In the genomic region with DNA sequence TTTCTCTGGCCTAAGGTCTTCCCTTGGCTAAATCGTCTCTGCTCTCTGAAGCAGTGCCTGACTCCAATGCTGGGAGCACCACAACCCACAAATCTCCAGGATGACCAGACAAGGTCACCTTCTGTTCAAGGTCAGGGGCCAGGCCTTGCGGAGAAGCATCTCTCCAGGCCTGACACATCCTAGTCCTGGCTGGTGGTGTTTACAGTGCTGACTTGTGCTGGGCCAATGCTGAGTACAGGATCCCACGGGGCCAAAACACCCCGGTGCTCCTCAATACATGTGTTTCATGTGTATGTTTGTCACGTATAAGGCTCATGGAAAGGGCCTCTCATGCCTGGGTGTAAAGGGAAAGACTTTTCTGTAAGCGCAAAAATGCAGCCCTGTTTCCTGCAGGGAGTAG, we compare ENCODE assay signal across 16 cellular contexts. TPM values are rescaled to one million over a fixed set of nuclear protein-coding genes. Genes with fewer than 3 reads are reported as not detected.
A peak's percentile ranks its signal among the peaks of the same experiment; 100 is the strongest.
DNase-seq lines count a peak whose midpoint lies in the region; ATAC-seq, FAIRE-seq and TF ChIP-seq lines count a peak whose summit lies in the region.
"Had no signal": no experiment of that assay in that cellular context is flagged by ENCODE, and none has a peak within 500 bp of the region (broad histone marks: within the 10 kb centered on the region; RNA-seq: fewer than 3 reads in every experiment).

No MANE protein-coding gene starts in this region.

- H3K56ac ChIP-seq in IMR-90 (ENCODE audit: extremely low read depth, insufficient read depth, low read length) = no peak overlapping the region

- POLR2A ChIA-PET in IMR-90 (lab: Charles Lee; ENCODE audit: unreplicated experiment) = no interaction called here

- no peaks in the 10 kb centered on the region for H3K27me3 Mint-ChIP-seq in endodermal cell (ENCODE audit: insufficient read depth)

- H3K27ac Mint-ChIP-seq in endodermal cell = peak overlapping the region; percentile 6
- H3K27ac Mint-ChIP-seq: CD4-positive, alpha-beta memory T cell had no signal

- H2AK5ac ChIP-seq in IMR-90 (ENCODE audit: low read depth, low read length) = no peak overlapping the region
- no peak overlapping the region for H2AK5ac ChIP-seq in mesenchymal stem cell (ENCODE audit: low read length, severe bottlenecking)

- BruUV-seq in IMR-90 (replicated peaks; lab: Mats Ljungman, UMichigan) = no TSS peak

- CTCF ChIA-PET in IMR-90 (lab: Yijun Ruan, JAX) = interaction anchor here (0.6 kb wide), 1 partner anchor 10 kb away, joined by 4 read pairs; no protein-coding TSS in a partner anchor

- peak; percentile 6 for DNase-seq in IMR-90
- no peak for DNase-seq in endodermal cell
- peak; percentile 30 for DNase-seq in mesenchymal stem cell
- DNase-seq in osteoblast (ENCODE audit: insufficient read length, low spot score, missing footprints) = no peak
- no peak for DNase-seq in urothelium cell line (ENCODE audit: low spot score)
- DNase-seq: BE2C; CD4-positive, alpha-beta memory T cell; DMS79; GM23248; H9 had no signal

- H2AFZ ChIP-seq in IMR-90 (replicated peaks; ENCODE audit: low read length, poor library complexity) = peak overlapping the region; percentile 63
- no peak overlapping the region for H2AFZ ChIP-seq in mesenchymal stem cell (ENCODE audit: low read depth, low read length)
- peak overlapping the region; percentile 41 for H2AFZ ChIP-seq in osteoblast (ENCODE audit: low read length)
- H2AFZ ChIP-seq: GM23248 had no signal

- H3K4me1 Mint-ChIP-seq in endodermal cell = no peaks in the 10 kb centered on the region
- H3K4me1 Mint-ChIP-seq: CD4-positive, alpha-beta memory T cell; H9 had no signal

- H3K4me2 ChIP-seq in IMR-90 (ENCODE audit: low read depth, low read length) (no peak overlapping the region), mesenchymal stem cell (ENCODE audit: low read length, poor library complexity, severe bottlenecking) (no peak overlapping the region), osteoblast (ENCODE audit: insufficient read depth, low read length) (no peak overlapping the region)

- H2BK5ac ChIP-seq in IMR-90 (ENCODE audit: low read depth, low read length, poor library complexity, severe bottlenecking) (no peak overlapping the region), mesenchymal stem cell (ENCODE audit: low read depth, low read length, poor library complexity, severe bottlenecking) (no peak overlapping the region)

- H3K4me1 ChIP-seq in IMR-90 (ENCODE audit: control insufficient read depth, insufficient read depth, low read length) = no peaks in the 10 kb centered on the region
- no peaks in the 10 kb centered on the region for H3K4me1 ChIP-seq in endodermal cell (ENCODE audit: control insufficient read depth, insufficient read depth, low read length)
- H3K4me1 ChIP-seq in mesenchymal stem cell (ENCODE audit: control insufficient read depth, insufficient read depth, low read depth, low read length) = no peaks in the 10 kb centered on the region
- H3K4me1 ChIP-seq in osteoblast (ENCODE audit: insufficient read depth, low read length) = no peaks in the 10 kb centered on the region
- H3K4me1 ChIP-seq: BE2C had no signal

- H3K4ac ChIP-seq in IMR-90 (ENCODE audit: low read depth, low read length) (no peak overlapping the region), mesenchymal stem cell (ENCODE audit: low read depth in 1 of 2, low read length in 2 of 2) (no peak overlapping the region)

- H2BK15ac ChIP-seq in IMR-90 (ENCODE audit: low read depth, low read length) = no peak overlapping the region
- H2BK15ac ChIP-seq in mesenchymal stem cell (ENCODE audit: low read depth, poor library complexity, severe bottlenecking) = no peak overlapping the region

- H3K4me3 ChIP-seq in IMR-90 (ENCODE audit: insufficient read depth, low read depth, low read length) = no peak overlapping the region
- no peak overlapping the region for H3K4me3 ChIP-seq in endodermal cell (ENCODE audit: low read length)
- H3K4me3 ChIP-seq in mesenchymal stem cell (ENCODE audit: insufficient read depth in 1 of 2, low read depth in 1 of 2, low read length in 2 of 2) = no peak overlapping the region
- H3K4me3 ChIP-seq in osteoblast (ENCODE audit: insufficient read depth, low read length) = no peak overlapping the region
- H3K4me3 ChIP-seq: GM12878, GM23248 had no signal

- H3K27ac ChIP-seq in IMR-90 (ENCODE audit: insufficient read depth, low read length) (no peak overlapping the region), endodermal cell (ENCODE audit: low read depth, low read length) (no peak overlapping the region), mesenchymal stem cell (ENCODE audit: low read length, poor library complexity, severe bottlenecking) (no peak overlapping the region), osteoblast (ENCODE audit: low read depth, low read length) (no peak overlapping the region)
- H3K27ac ChIP-seq: C4-2B, GM23248 had no signal

- H3K36me3 ChIP-seq in IMR-90 (ENCODE audit: control insufficient read depth, insufficient read depth, low read length) = no peaks in the 10 kb centered on the region
- H3K36me3 ChIP-seq in endodermal cell (ENCODE audit: control insufficient read depth, insufficient read depth, low read length) = no peaks in the 10 kb centered on the region
- no peaks in the 10 kb centered on the region for H3K36me3 ChIP-seq in mesenchymal stem cell (ENCODE audit: control insufficient read depth in 1 of 2, insufficient read depth in 2 of 2, low read depth in 1 of 2, low read length in 2 of 2)
- H3K36me3 ChIP-seq in osteoblast (ENCODE audit: insufficient read depth, low read length) = no peaks in the 10 kb centered on the region
- H3K36me3 ChIP-seq: BE2C had no signal

- H2BK120ac ChIP-seq in IMR-90 (ENCODE audit: low read depth, low read length) = no peak overlapping the region
- no peak overlapping the region for H2BK120ac ChIP-seq in mesenchymal stem cell (ENCODE audit: low read depth, low read length)

- H3K4me3 Mint-ChIP-seq in endodermal cell = no peak overlapping the region
- H3K4me3 Mint-ChIP-seq: CD4-positive, alpha-beta memory T cell; H9 had no signal

- no peak overlapping the region for H2BK20ac ChIP-seq in IMR-90 (ENCODE audit: low read depth, low read length)

- WGBS in IMR-90 (ENCODE audit: extremely low coverage in 2 of 2, insufficient read length in 1 of 2), 2 experiments = 0% methylated on average over 1 of the region's 6 CpGs; no CpG with 5 or more reads in 1 of the 2 experiments
- WGBS in endodermal cell (ENCODE audit: insufficient coverage in 1 of 2, insufficient read length in 1 of 2), 2 experiments = 89 to 93% methylated on average over 5 to 6 of the region's 6 CpGs
- 65% methylated on average over 6 of the region's 6 CpGs for WGBS in mesenchymal stem cell

- no peaks in the 10 kb centered on the region for H3K9me3 Mint-ChIP-seq in endodermal cell
- H3K9me3 Mint-ChIP-seq: CD4-positive, alpha-beta memory T cell; H9 had no signal

- H4K91ac ChIP-seq in IMR-90 (ENCODE audit: insufficient read depth, low read depth, low read length) (no peak overlapping the region), mesenchymal stem cell (ENCODE audit: low read length) (no peak overlapping the region)

- dilution Hi-C loops in IMR-90 (cut with HindIII; ENCODE audit: low sequenced_read_pairs, unreplicated experiment) = no loop called here

- H3K79me1 ChIP-seq in IMR-90 (ENCODE audit: low read depth in 1 of 2, low read length in 2 of 2) = no peaks in the 10 kb centered on the region
- no peaks in the 10 kb centered on the region for H3K79me1 ChIP-seq in mesenchymal stem cell (replicated peaks; ENCODE audit: low read length, poor library complexity, severe bottlenecking)

- H4K20me1 ChIP-seq in IMR-90 (ENCODE audit: insufficient read depth, low read length) = no peaks in the 10 kb centered on the region
- no peaks in the 10 kb centered on the region for H4K20me1 ChIP-seq in osteoblast (ENCODE audit: insufficient read depth, low read length)

- H4K8ac ChIP-seq in IMR-90 (ENCODE audit: low read depth in 2 of 2, low read length in 2 of 2) (no peak overlapping the region), mesenchymal stem cell (ENCODE audit: low read length) (no peak overlapping the region)

- no peak overlapping the region for H4K5ac ChIP-seq in IMR-90 (ENCODE audit: low read depth, low read length)

- H3K9ac ChIP-seq in IMR-90 (ENCODE audit: low read depth, low read length) = no peak overlapping the region
- no peak overlapping the region for H3K9ac ChIP-seq in endodermal cell (ENCODE audit: extremely low read depth, low read length, poor library complexity, severe bottlenecking)
- no peak overlapping the region for H3K9ac ChIP-seq in mesenchymal stem cell (ENCODE audit: low read length)
- H3K9ac ChIP-seq: GM23248 had no signal

- in situ Hi-C loops in IMR-90 (cut with MboI; ENCODE audit: low sequenced_read_pairs) = no loop called here

- no peak overlapping the region for H3K18ac ChIP-seq in IMR-90 (ENCODE audit: low read depth, low read length)
- no peak overlapping the region for H3K18ac ChIP-seq in mesenchymal stem cell (ENCODE audit: low read depth in 1 of 2, low read length in 2 of 2)

- H3K14ac ChIP-seq in IMR-90 (replicated peaks; ENCODE audit: low read depth, low read length) = no peak overlapping the region
- H3K14ac ChIP-seq in mesenchymal stem cell (ENCODE audit: low read length in 2 of 2) = no peak overlapping the region

- H3K79me2 ChIP-seq in osteoblast (ENCODE audit: insufficient read depth, low read length) = no peaks in the 10 kb centered on the region

- H3K27me3 ChIP-seq in IMR-90 (ENCODE audit: control insufficient read depth, insufficient read depth, low read length) = peaks cover 5% of the 10 kb centered on the region
- no peaks in the 10 kb centered on the region for H3K27me3 ChIP-seq in endodermal cell (ENCODE audit: control insufficient read depth, insufficient read depth, low read length, poor library complexity, severe bottlenecking)
- peaks cover 3 to 15% of the 10 kb centered on the region in 2 experiments for H3K27me3 ChIP-seq in mesenchymal stem cell (ENCODE audit: control insufficient read depth in 1 of 2, insufficient read depth in 1 of 2, low read length in 2 of 2)
- H3K27me3 ChIP-seq in osteoblast (ENCODE audit: insufficient read depth, low read length) = no peaks in the 10 kb centered on the region
- H3K27me3 ChIP-seq: BE2C had no signal

- FAIRE-seq in urothelium cell line (lab: Jason Lieb, UNC) = no peak
- FAIRE-seq: A204.1, GM12878, GM18507 had no signal

- H2AK9ac ChIP-seq in IMR-90 (replicated peaks; ENCODE audit: low read depth, low read length, poor library complexity) = peak overlapping the region; percentile 5

- peaks cover 2% of the 10 kb centered on the region; the same call in 1 of the 2 replicates for H3K9me1 ChIP-seq in IMR-90 (ENCODE audit: insufficient read depth, low read length)

- TF ChIP-seq RAD21 in IMR-90 (IDR thresholded peaks at IDR 0.05; ENCODE audit: low read length) = no peak

- intact Hi-C loops in IMR-90 (cut with micrococcal nuclease) = no loop called here

- no peak overlapping the region for H3K23ac ChIP-seq in IMR-90 (ENCODE audit: low read depth, low read length)
- no peak overlapping the region for H3K23ac ChIP-seq in mesenchymal stem cell (ENCODE audit: low read length in 2 of 2)

- ATAC-seq in IMR-90 (ENCODE audit: low read depth) = peak; percentile 61
- no peak for ATAC-seq in HG03039 (IDR thresholded peaks at IDR 0.05; ENCODE audit: unreplicated experiment)
- no peak for ATAC-seq in GM18873 (IDR thresholded peaks at IDR 0.05; ENCODE audit: low FRiP score, unreplicated experiment)
- ATAC-seq: GM12878 had no signal

- H2BK12ac ChIP-seq in mesenchymal stem cell (ENCODE audit: low read length in 2 of 2) = no peak overlapping the region

- TF ChIP-seq POLR2A in IMR-90 (IDR thresholded peaks at IDR 0.05; ENCODE audit: low read depth, low read length) = no peak

- no peaks in the 10 kb centered on the region for H3K36me3 Mint-ChIP-seq in endodermal cell (ENCODE audit: low read depth)
- H3K36me3 Mint-ChIP-seq: CD4-positive, alpha-beta memory T cell had no signal

- TF ChIP-seq CTCF in IMR-90 (conservative IDR thresholded peaks at IDR 0.05; ENCODE audit: low read depth, low read length) = no peak
- TF ChIP-seq CTCF in endodermal cell (conservative IDR thresholded peaks at IDR 0.05) = no peak
- no peak for TF ChIP-seq CTCF in osteoblast (IDR thresholded peaks at IDR 0.05; ENCODE audit: extremely low read depth, low read depth, low read length)

- no peaks in the 10 kb centered on the region for H3K9me3 ChIP-seq in IMR-90 (ENCODE audit: control insufficient read depth, insufficient read depth, low read length)
- no peaks in the 10 kb centered on the region for H3K9me3 ChIP-seq in endodermal cell (ENCODE audit: control insufficient read depth, low read length)
- H3K9me3 ChIP-seq in mesenchymal stem cell (ENCODE audit: control insufficient read depth, low read length) = no peaks in the 10 kb centered on the region
- H3K9me3 ChIP-seq in osteoblast (ENCODE audit: low read depth, low read length) = no peaks in the 10 kb centered on the region
- H3K9me3 ChIP-seq: BE2C had no signal

RNA-seq across cellular contexts. Expression of gene ZRANB1, which starts 51.7 kb away (rescaled TPM):
- total RNA-seq in IMR-90 (2012; rRNA removed) (24.7 and 30.3 TPM in 2 replicates), endodermal cell (10 to 100 TPM; 26.0 to 26.9 TPM), osteoblast (34.7 and 35.9 TPM in 2 replicates)
- 9.1 and 11.2 TPM in 2 replicates for polyA plus RNA-seq in IMR-90 (2012; rRNA removed)
- polyA plus RNA-seq in IMR-90 (2012; cell fraction: cytosol; rRNA removed) = 3.0 and 4.6 TPM in 2 replicates
- polyA plus RNA-seq in IMR-90 (2012; cell fraction: nucleus; rRNA removed; ENCODE audit: low replicate concordance) = 2.6 and 15.3 TPM in 2 replicates
- polyA plus RNA-seq in endodermal cell (2013, experiment 1 of 2) = 21.1 TPM
- polyA plus RNA-seq in endodermal cell (2013, experiment 2 of 2) = 19.0 TPM
- polyA plus RNA-seq in mesenchymal stem cell (2013, experiment 1 of 2) = 17.5 TPM
- 18.6 TPM for polyA plus RNA-seq in mesenchymal stem cell (2013, experiment 2 of 2)

Comparison
In these comparisons a context has a peak if more than half of its experiments do, and no peak if none do; other contexts are left out.
1. DNase-seq: peak in IMR-90 (single experiment) and mesenchymal stem cell (single experiment); none in endodermal cell (single experiment), osteoblast (single experiment) and urothelium cell line (single experiment).